ENCODE assay signal across 1 cellular context in genomic region chr17:74176546-74177001, GRCh38.
A peak's percentile ranks its signal among the peaks of the same experiment; 100 is the strongest.
TF ChIP-seq lines count a peak whose summit lies in the region.

No MANE protein-coding gene starts in this region.

TF ChIP-seq in HepG2, 621 proteins besides CTCF, POLR2A, EP300 and RAD21 (continued from another document):
- TF ChIP-seq, protein P1, sequence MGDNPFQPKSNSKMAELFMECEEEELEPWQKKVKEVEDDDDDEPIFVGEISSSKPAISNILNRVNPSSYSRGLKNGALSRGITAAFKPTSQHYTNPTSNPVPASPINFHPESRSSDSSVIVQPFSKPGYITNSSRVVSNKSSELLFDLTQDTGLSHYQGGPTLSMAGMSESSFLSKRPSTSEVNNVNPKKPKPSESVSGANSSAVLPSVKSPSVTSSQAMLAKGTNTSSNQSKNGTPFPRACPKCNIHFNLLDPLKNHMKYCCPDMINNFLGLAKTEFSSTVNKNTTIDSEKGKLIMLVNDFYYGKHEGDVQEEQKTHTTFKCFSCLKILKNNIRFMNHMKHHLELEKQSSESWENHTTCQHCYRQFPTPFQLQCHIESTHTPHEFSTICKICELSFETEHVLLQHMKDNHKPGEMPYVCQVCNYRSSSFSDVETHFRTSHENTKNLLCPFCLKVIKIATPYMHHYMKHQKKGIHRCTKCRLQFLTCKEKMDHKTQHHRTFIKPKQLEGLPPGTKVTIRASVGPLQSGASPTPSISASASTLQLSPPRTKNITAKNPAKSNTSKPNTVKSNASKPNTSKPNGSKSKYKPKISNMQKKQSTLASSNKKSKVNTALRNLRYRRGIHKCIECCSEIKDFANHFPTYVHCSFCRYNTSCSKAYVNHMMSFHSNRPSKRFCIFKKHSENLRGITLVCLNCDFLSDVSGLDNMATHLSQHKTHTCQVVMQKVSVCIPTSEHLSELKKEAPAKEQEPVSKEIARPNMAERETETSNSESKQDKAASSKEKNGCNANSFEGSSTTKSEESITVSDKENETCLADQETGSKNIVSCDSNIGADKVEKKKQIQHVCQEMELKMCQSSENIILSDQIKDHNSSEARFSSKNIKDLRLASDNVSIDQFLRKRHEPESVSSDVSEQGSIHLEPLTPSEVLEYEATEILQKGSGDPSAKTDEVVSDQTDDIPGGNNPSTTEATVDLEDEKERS (CRISPR knock-in tag; IDR thresholded peaks at IDR 0.05) = no peak
- TF ChIP-seq, protein P2, sequence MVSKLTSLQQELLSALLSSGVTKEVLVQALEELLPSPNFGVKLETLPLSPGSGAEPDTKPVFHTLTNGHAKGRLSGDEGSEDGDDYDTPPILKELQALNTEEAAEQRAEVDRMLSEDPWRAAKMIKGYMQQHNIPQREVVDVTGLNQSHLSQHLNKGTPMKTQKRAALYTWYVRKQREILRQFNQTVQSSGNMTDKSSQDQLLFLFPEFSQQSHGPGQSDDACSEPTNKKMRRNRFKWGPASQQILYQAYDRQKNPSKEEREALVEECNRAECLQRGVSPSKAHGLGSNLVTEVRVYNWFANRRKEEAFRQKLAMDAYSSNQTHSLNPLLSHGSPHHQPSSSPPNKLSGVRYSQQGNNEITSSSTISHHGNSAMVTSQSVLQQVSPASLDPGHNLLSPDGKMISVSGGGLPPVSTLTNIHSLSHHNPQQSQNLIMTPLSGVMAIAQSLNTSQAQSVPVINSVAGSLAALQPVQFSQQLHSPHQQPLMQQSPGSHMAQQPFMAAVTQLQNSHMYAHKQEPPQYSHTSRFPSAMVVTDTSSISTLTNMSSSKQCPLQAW (CRISPR knock-in tag; IDR thresholded peaks at IDR 0.05) = peak; percentile 62; the same call in 1 of the 2 replicates
- TF ChIP-seq ZNF501 (CRISPR knock-in tag; IDR thresholded peaks at IDR 0.05) (0 out of 2 replicates have a peak, but pooled peaks have one; percentile 37), XRCC5 (optimal IDR thresholded peaks at IDR 0.05; ENCODE audit: low read length) (peak; percentile 56)
